Comparison of ENCODE assay signal across 12 cellular contexts in genomic region chr16:70304892-70305448, GRCh38. TPM values are rescaled to one million over a fixed set of nuclear protein-coding genes. Genes with fewer than 3 reads are reported as not detected.
DNase-seq lines count a peak whose midpoint lies in the region; ATAC-seq lines count a peak whose summit lies in the region.
"Had no signal": no experiment of that assay in that cellular context is flagged by ENCODE, and none has a peak within 500 bp of the region (broad histone marks: within the 10 kb centered on the region; RNA-seq: fewer than 3 reads in every experiment).

No MANE protein-coding gene starts in this region.

- no peaks in the 10 kb centered on the region for H3K9me3 ChIP-seq in CD4-positive, alpha-beta memory T cell (ENCODE audit: control insufficient read depth in 1 of 2, low read length in 2 of 2)
- H3K9me3 ChIP-seq: mucosa of descending colon had no signal

- H3K4me3 Mint-ChIP-seq in CD4-positive, alpha-beta memory T cell = peak overlapping the region in 1 of 8 donors; percentile 61
- H3K4me3 Mint-ChIP-seq in activated naive CD8-positive, alpha-beta T cell treated with anti-CD3 and anti-CD28 coated beads, Interleukin-2, amount 10 ng/mL, durations not matched to agents 7 days and 5 days = no peak overlapping the region
- peak overlapping the region in 6 of 8 donors; percentile 18 to 74 (median 54) for H3K4me3 Mint-ChIP-seq in naive B cell
- H3K4me3 Mint-ChIP-seq: T-helper 1 cell treated with Interleukin-12 subunit alpha and Interleukin-12 subunit beta and Interleukin-4 antibody, amounts not matched to agents 30 μg/mL and 1 μg/mL, for 36 hours had no signal

- intact Hi-C loops in CD4-positive, alpha-beta memory T cell (cut with micrococcal nuclease) = no loop called here

- no peaks in the 10 kb centered on the region for H3K27me3 ChIP-seq in CD4-positive, alpha-beta memory T cell (ENCODE audit: insufficient read depth, low read length)

- H3K36me3 ChIP-seq in CD4-positive, alpha-beta memory T cell (ENCODE audit: insufficient read depth, low read length) = no peaks in the 10 kb centered on the region

- peaks cover 27% of the 10 kb centered on the region for H3K4me1 ChIP-seq in CD4-positive, alpha-beta memory T cell (ENCODE audit: insufficient read depth, low read length)

- CTCF ChIA-PET in CD4-positive, alpha-beta memory T cell (lab: Charles Lee; ENCODE audit: partially characterized antibody) = no interaction called here

- peaks cover 0 to 10% (median 2%) of the 10 kb centered on the region in 8 donors for H3K9me3 Mint-ChIP-seq in CD4-positive, alpha-beta memory T cell
- peaks cover 9% of the 10 kb centered on the region for H3K9me3 Mint-ChIP-seq in activated naive CD8-positive, alpha-beta T cell treated with anti-CD3 and anti-CD28 coated beads, Interleukin-2, amount 10 ng/mL, durations not matched to agents 7 days and 5 days
- H3K9me3 Mint-ChIP-seq in naive B cell = peaks cover 5 to 10% (median 7%) of the 10 kb centered on the region in 7 donors

- H3K27me3 Mint-ChIP-seq in CD4-positive, alpha-beta memory T cell = no peaks in the 10 kb centered on the region
- H3K27me3 Mint-ChIP-seq in activated naive CD8-positive, alpha-beta T cell treated with anti-CD3 and anti-CD28 coated beads, Interleukin-2, amount 10 ng/mL, durations not matched to agents 7 days and 5 days = no peaks in the 10 kb centered on the region
- no peaks in the 10 kb centered on the region for H3K27me3 Mint-ChIP-seq in naive B cell

- peaks cover 26 to 29% of the 10 kb centered on the region in 2 donors for H3K36me3 Mint-ChIP-seq in CD4-positive, alpha-beta memory T cell
- H3K36me3 Mint-ChIP-seq in activated naive CD8-positive, alpha-beta T cell treated with anti-CD3 and anti-CD28 coated beads, Interleukin-2, amount 10 ng/mL, durations not matched to agents 7 days and 5 days = peaks cover 28% of the 10 kb centered on the region
- H3K36me3 Mint-ChIP-seq in naive B cell = peaks cover 15 to 21% of the 10 kb centered on the region in 2 donors

- no peak for ATAC-seq in activated naive CD8-positive, alpha-beta T cell treated with anti-CD3 and anti-CD28 coated beads, Interleukin-2, amount 10 ng/mL, durations not matched to agents 7 days and 5 days (ENCODE audit: low read depth)
- ATAC-seq in naive B cell (ENCODE audit: low read depth in 2 of 2) (no peak), GM18511 (IDR thresholded peaks at IDR 0.05; ENCODE audit: unreplicated experiment) (no peak)
- ATAC-seq: mucosa of descending colon had no signal

- no peak overlapping the region for H3K27ac ChIP-seq in CD4-positive, alpha-beta memory T cell (ENCODE audit: low read depth, low read length)

- no peak overlapping the region for H3K4me3 ChIP-seq in CD4-positive, alpha-beta memory T cell (ENCODE audit: low read length in 2 of 2)
- H3K4me3 ChIP-seq: mucosa of descending colon had no signal

- peak overlapping the region in 4 of 7 donors; percentile 2 to 87 (median 48) for H3K27ac Mint-ChIP-seq in CD4-positive, alpha-beta memory T cell
- H3K27ac Mint-ChIP-seq in activated naive CD8-positive, alpha-beta T cell treated with anti-CD3 and anti-CD28 coated beads, Interleukin-2, amount 10 ng/mL, durations not matched to agents 7 days and 5 days = peak overlapping the region; percentile 7
- H3K27ac Mint-ChIP-seq in naive B cell = peak overlapping the region; percentile 55 to 98 (median 84)
- H3K27ac Mint-ChIP-seq: T-helper 1 cell treated with Interleukin-12 subunit alpha and Interleukin-12 subunit beta and Interleukin-4 antibody, amounts not matched to agents 30 μg/mL and 1 μg/mL, for 36 hours had no signal

- peaks cover 26 to 55% (median 41%) of the 10 kb centered on the region in 4 donors for H3K4me1 Mint-ChIP-seq in CD4-positive, alpha-beta memory T cell
- peaks cover 21% of the 10 kb centered on the region for H3K4me1 Mint-ChIP-seq in activated naive CD8-positive, alpha-beta T cell treated with anti-CD3 and anti-CD28 coated beads, Interleukin-2, amount 10 ng/mL, durations not matched to agents 7 days and 5 days
- peaks cover 36 to 53% (median 42%) of the 10 kb centered on the region in 3 donors for H3K4me1 Mint-ChIP-seq in naive B cell

- POLR2A ChIA-PET in CD4-positive, alpha-beta memory T cell (lab: Charles Lee; ENCODE audit: partially characterized antibody) = interaction anchor here (0.6 kb wide), 1 partner anchor 22 kb away, joined by 4 read pairs; no protein-coding TSS in a partner anchor
- POLR2A ChIA-PET in activated naive CD8-positive, alpha-beta T cell treated with anti-CD3 and anti-CD28 coated beads, Interleukin-2, amount 10 ng/mL, durations not matched to agents 7 days and 5 days (lab: Charles Lee) = interaction anchor here (0.6 kb wide), 1 partner anchor 31 kb away, joined by 3 read pairs; no protein-coding TSS in a partner anchor

- DNase-seq in CD4-positive, alpha-beta memory T cell = no peak
- DNase-seq in HPDE6-E6E7 (ENCODE audit: extremely low spot score) = peak; percentile 22
- DNase-seq in activated naive CD8-positive, alpha-beta T cell treated with anti-CD3 and anti-CD28 coated beads, Interleukin-2, amount 10 ng/mL, durations not matched to agents 7 days and 5 days = no peak
- DNase-seq in naive B cell = no peak
- DNase-seq in COLO668 (lab: John Stamatoyannopoulos, UW; ENCODE audit: unreplicated experiment) = no peak
- DNase-seq in germinal center (ENCODE audit: low spot score) = no peak
- DNase-seq: activated CD4-positive, alpha-beta T cell treated with anti-CD3 and anti-CD28 coated beads, Interleukin-2, amount 50 U/mL, for 1 hour; cortex of kidney; mucosa of descending colon; stimulated activated CD4-positive, alpha-beta T cell treated with anti-CD3 and anti-CD28 coated beads, Interleukin-4, amount 100 ng/mL, for 4 hours had no signal

RNA-seq across cellular contexts. Expression of gene DDX19B, which starts 6.0 kb away (rescaled TPM):
- total RNA-seq in CD4-positive, alpha-beta memory T cell = 10 to 100 TPM; 26.9 to 28.7 TPM
- polyA plus RNA-seq in CD4-positive, alpha-beta memory T cell = 10 to 100 TPM; 52.4 to 52.7 TPM
- 10 to 100 TPM; 29.8 to 32.3 TPM for total RNA-seq in activated naive CD8-positive, alpha-beta T cell treated with anti-CD3 and anti-CD28 coated beads, Interleukin-2, amount 10 ng/mL, durations not matched to agents 7 days and 5 days
- polyA plus RNA-seq in naive B cell (ENCODE audit: low read depth in 6 of 6) = 10 to 100 TPM; 33.8 to 54.6 (median 37.8) TPM

RNA-seq across cellular contexts. Expression of gene AARS1, which starts 15.7 kb away (rescaled TPM):
- 100 to 1,000 TPM; 102 to 103 TPM for total RNA-seq in CD4-positive, alpha-beta memory T cell
- 10 to 100 TPM; 22.6 to 37.5 TPM for polyA plus RNA-seq in CD4-positive, alpha-beta memory T cell
- 100 to 1,000 TPM; 121 to 122 TPM for total RNA-seq in activated naive CD8-positive, alpha-beta T cell treated with anti-CD3 and anti-CD28 coated beads, Interleukin-2, amount 10 ng/mL, durations not matched to agents 7 days and 5 days
- polyA plus RNA-seq in naive B cell (ENCODE audit: low read depth in 6 of 6) = 10 to 100 TPM; 24.6 to 42.7 (median 28.8) TPM

RNA-seq across cellular contexts. Expression of gene DDX19A, which starts 41.7 kb away (rescaled TPM):
- total RNA-seq in CD4-positive, alpha-beta memory T cell = 10 to 100 TPM; 42.8 to 43.5 TPM
- polyA plus RNA-seq in CD4-positive, alpha-beta memory T cell = 10 to 100 TPM; 28.8 to 37.9 TPM
- total RNA-seq in activated naive CD8-positive, alpha-beta T cell treated with anti-CD3 and anti-CD28 coated beads, Interleukin-2, amount 10 ng/mL, durations not matched to agents 7 days and 5 days = 10 to 100 TPM; 35.5 to 40.4 TPM
- 10 to 100 TPM; 30.4 to 45.7 (median 38.0) TPM for polyA plus RNA-seq in naive B cell (ENCODE audit: low read depth in 6 of 6)

RNA-seq across cellular contexts. Expression of gene EXOSC6, which starts 53.2 kb away (rescaled TPM):
- 10 to 100 TPM; 43.5 to 44.1 TPM for total RNA-seq in CD4-positive, alpha-beta memory T cell
- polyA plus RNA-seq in CD4-positive, alpha-beta memory T cell = 10 to 100 TPM in 1 of 2 donors, 1 to 10 TPM in 1; 6.6 to 11.9 TPM
- 10 to 100 TPM; 28.8 to 29.4 TPM for total RNA-seq in activated naive CD8-positive, alpha-beta T cell treated with anti-CD3 and anti-CD28 coated beads, Interleukin-2, amount 10 ng/mL, durations not matched to agents 7 days and 5 days
- 10 to 100 TPM in 5 of 6 donors, 1 to 10 TPM in 1; 8.1 to 24.6 (median 12.2) TPM for polyA plus RNA-seq in naive B cell (ENCODE audit: low read depth in 6 of 6)

Comparison
In these comparisons a context has a peak if more than half of its experiments do, and no peak if none do; other contexts are left out.
1. H3K27ac Mint-ChIP-seq: peak in every context shown above with its lines; median percentile 84 in naive B cell; 48 in CD4-positive, alpha-beta memory T cell; 7 in activated naive CD8-positive, alpha-beta T cell treated with anti-CD3 and anti-CD28 coated beads, Interleukin-2, amount 10 ng/mL, durations not matched to agents 7 days and 5 days.